20 cellular contexts compared by ENCODE assay signal in genomic region chr15:56227780-56228179, GRCh38.
"Had no signal": no experiment of that assay in that cellular context is flagged by ENCODE, and none has a peak within 500 bp of the region (broad histone marks: within the 10 kb centered on the region; RNA-seq: fewer than 3 reads in every experiment).

No MANE protein-coding gene starts in this region.

- DNase-seq: colonic mucosa; cortex of kidney; effector CD8-positive, alpha-beta T cell; effector memory CD8-positive, alpha-beta T cell; endodermal cell; foreskin keratinocyte; heart left ventricle; hypothalamus; left cardiac atrium; left lung; left ventricle myocardium superior; lower lobe of right lung; mesenchymal stem cell; mucosa of descending colon; naive thymus-derived CD4-positive, alpha-beta T cell had no signal

- H3K4me1 Mint-ChIP-seq: endodermal cell, mesothelial cell of epicardium had no signal

- H3K27ac ChIP-seq: colonic mucosa, esophagus muscularis mucosa, foreskin keratinocyte, gastroesophageal sphincter, heart left ventricle, hepatocyte, left lung, lower lobe of right lung had no signal

- H3K27me3 ChIP-seq: colonic mucosa, esophagus muscularis mucosa, foreskin keratinocyte, gastroesophageal sphincter, heart left ventricle, hepatocyte, left lung had no signal

- H3K4me3 Mint-ChIP-seq: dendritic cell treated with granulocyte-macrophage colony-stimulating factor and Interleukin-4, amounts not matched to agents 40 ng/mL and 50 ng/mL, for 4 days; effector memory CD8-positive, alpha-beta T cell; endodermal cell; mesothelial cell of epicardium; naive thymus-derived CD4-positive, alpha-beta T cell had no signal

- H3K27me3 Mint-ChIP-seq: dendritic cell treated with granulocyte-macrophage colony-stimulating factor and Interleukin-4, amounts not matched to agents 40 ng/mL and 50 ng/mL, for 4 days; effector memory CD8-positive, alpha-beta T cell; naive thymus-derived CD4-positive, alpha-beta T cell had no signal

- H3K36me3 ChIP-seq: colonic mucosa, lower lobe of right lung had no signal

- H3K9me3 ChIP-seq: colonic mucosa had no signal

- H3K27ac Mint-ChIP-seq: dendritic cell treated with granulocyte-macrophage colony-stimulating factor and Interleukin-4, amounts not matched to agents 40 ng/mL and 50 ng/mL, for 4 days; effector memory CD8-positive, alpha-beta T cell; endodermal cell; mesothelial cell of epicardium; naive thymus-derived CD4-positive, alpha-beta T cell had no signal

- ATAC-seq: effector memory CD8-positive, alpha-beta T cell; foreskin keratinocyte; gastroesophageal sphincter; heart left ventricle; left cardiac atrium; left lung; left ventricle myocardium superior; lower lobe of right lung; mucosa of descending colon; naive thymus-derived CD4-positive, alpha-beta T cell had no signal

- H3K4me1 ChIP-seq: colonic mucosa, foreskin keratinocyte, left lung, lower lobe of right lung had no signal

- H3K4me3 ChIP-seq: colonic mucosa, esophagus muscularis mucosa, gastroesophageal sphincter, heart left ventricle, hepatocyte, left lung, lower lobe of right lung, mucosa of descending colon had no signal
